In genomic region chr2:45156605-45157004, GRCh38 we compare ENCODE assay signal across 30 cellular contexts.
"Had no signal": no experiment of that assay in that cellular context is flagged by ENCODE, and none has a peak within 500 bp of the region (broad histone marks: within the 10 kb centered on the region; RNA-seq: fewer than 3 reads in every experiment).

No MANE protein-coding gene starts in this region.

- H3K9me3 Mint-ChIP-seq: natural killer cell treated with Interleukin-12 subunit alpha and Interleukin-12 subunit beta and Interleukin-15 and Interleukin-18, amount 100 ng/mL, for 72 hours; stimulated activated effector memory CD8-positive, alpha-beta T cell treated with anti-CD3 and anti-CD28 coated beads, Interleukin-12 subunit alpha, Interleukin-12 subunit beta, amount 100 ng/mL, for 72 hours; stimulated activated naive B cell treated with anti-CD40 and anti-IgM and Interleukin-4, amounts not matched to agents 10 μg/mL and 1 μg/mL and 100 μg/mL, for 72 hours; stimulated activated naive CD8-positive, alpha-beta T cell treated with anti-CD3 and anti-CD28 coated beads, Interleukin-15, Interleukin-2, amounts not matched to agents 100 ng/mL and 50 ng/mL, for 24 hours had no signal

- H3K79me2 ChIP-seq: parathyroid adenoma had no signal

- FAIRE-seq: small intestine, urothelium cell line had no signal

- H3K36me3 Mint-ChIP-seq: natural killer cell treated with Interleukin-12 subunit alpha and Interleukin-12 subunit beta and Interleukin-15 and Interleukin-18, amount 100 ng/mL, for 72 hours; stimulated activated effector memory CD8-positive, alpha-beta T cell treated with anti-CD3 and anti-CD28 coated beads, Interleukin-12 subunit alpha, Interleukin-12 subunit beta, amount 100 ng/mL, for 72 hours; stimulated activated naive B cell treated with anti-CD40 and anti-IgM and Interleukin-4, amounts not matched to agents 10 μg/mL and 1 μg/mL and 100 μg/mL, for 72 hours had no signal

- H3K27ac ChIP-seq: neutrophil, ovary, parathyroid adenoma, psoas muscle, right lobe of liver, sigmoid colon, stomach, thoracic aorta, thyroid gland, tibial nerve, upper lobe of left lung, vagina had no signal

- H3K36me3 ChIP-seq: neutrophil, ovary, right lobe of liver, sigmoid colon, stomach, thoracic aorta, thyroid gland, tibial nerve, upper lobe of left lung, vagina had no signal

- DNase-seq: nephron progenitor cell; nucleus accumbens; ovary; posterior cingulate gyrus; psoas muscle; right cardiac atrium; right lobe of liver; sigmoid colon; small intestine; stimulated activated CD4-positive, alpha-beta T cell treated with anti-CD3 and anti-CD28 coated beads, Interleukin-15, amount 100 ng/mL, for 24 hours; stimulated activated CD4-positive, alpha-beta T cell treated with anti-CD3 and anti-CD28 coated beads, Interleukin-2, amount 100 ng/mL, for 24 hours; stimulated activated CD4-positive, alpha-beta T cell treated with anti-CD3 and anti-CD28 coated beads, Interleukin-2, amount 100 ng/mL, for 48 hours; stimulated activated CD4-positive, alpha-beta T cell treated with anti-CD3 and anti-CD28 coated beads, Interleukin-4, amount 100 ng/mL, for 24 hours; stimulated activated naive B cell treated with anti-CD40 and anti-IgM and Interleukin-4, amounts not matched to agents 10 μg/mL and 1 μg/mL and 100 μg/mL, for 72 hours; stimulated activated naive CD4-positive, alpha-beta T cell treated with Interleukin-2 at 50 U/mL for 16 hours; stomach; thyroid gland; trophoblast cell; upper lobe of left lung had no signal

- H3K4me3 ChIP-seq: ovary, psoas muscle, right lobe of liver, sigmoid colon, stomach, thoracic aorta, thyroid gland, tibial nerve, upper lobe of left lung, vagina had no signal

- H3K4me3 Mint-ChIP-seq: natural killer cell treated with Interleukin-12 subunit alpha and Interleukin-12 subunit beta and Interleukin-15 and Interleukin-18, amount 100 ng/mL, for 72 hours; nephron progenitor cell; neural crest cell; stimulated activated effector memory CD8-positive, alpha-beta T cell treated with anti-CD3 and anti-CD28 coated beads, Interleukin-12 subunit alpha, Interleukin-12 subunit beta, amount 100 ng/mL, for 72 hours; stimulated activated naive B cell treated with anti-CD40 and anti-IgM and Interleukin-4, amounts not matched to agents 10 μg/mL and 1 μg/mL and 100 μg/mL, for 72 hours; stimulated activated naive CD8-positive, alpha-beta T cell treated with anti-CD3 and anti-CD28 coated beads, Interleukin-15, Interleukin-2, amounts not matched to agents 100 ng/mL and 50 ng/mL, for 24 hours had no signal

- H2AFZ ChIP-seq: parathyroid adenoma had no signal

- ATAC-seq: natural killer cell treated with Interleukin-12 subunit alpha and Interleukin-12 subunit beta and Interleukin-15 and Interleukin-18, amount 100 ng/mL, for 72 hours; psoas muscle; right cardiac atrium; right lobe of liver; stimulated activated effector memory CD8-positive, alpha-beta T cell treated with anti-CD3 and anti-CD28 coated beads, Interleukin-12 subunit alpha, Interleukin-12 subunit beta, amount 100 ng/mL, for 72 hours; stimulated activated naive B cell treated with anti-CD40 and anti-IgM and Interleukin-4, amounts not matched to agents 10 μg/mL and 1 μg/mL and 100 μg/mL, for 72 hours had no signal

- H3K27me3 ChIP-seq: ovary, right lobe of liver, thyroid gland, tibial nerve, upper lobe of left lung, vagina had no signal

- H3K9me3 ChIP-seq: neutrophil, ovary, psoas muscle, right lobe of liver, sigmoid colon, stomach, thoracic aorta, thyroid gland, tibial nerve, upper lobe of left lung, vagina had no signal

- H3K27ac Mint-ChIP-seq: natural killer cell treated with Interleukin-12 subunit alpha and Interleukin-12 subunit beta and Interleukin-15 and Interleukin-18, amount 100 ng/mL, for 72 hours; nephron progenitor cell; progenitor cell of endocrine pancreas; stimulated activated effector memory CD8-positive, alpha-beta T cell treated with anti-CD3 and anti-CD28 coated beads, Interleukin-12 subunit alpha, Interleukin-12 subunit beta, amount 100 ng/mL, for 72 hours; stimulated activated naive B cell treated with anti-CD40 and anti-IgM and Interleukin-4, amounts not matched to agents 10 μg/mL and 1 μg/mL and 100 μg/mL, for 72 hours; stimulated activated naive CD8-positive, alpha-beta T cell treated with anti-CD3 and anti-CD28 coated beads, Interleukin-15, Interleukin-2, amounts not matched to agents 100 ng/mL and 50 ng/mL, for 24 hours had no signal

- H3K4me1 ChIP-seq: parathyroid adenoma, psoas muscle, right lobe of liver, sigmoid colon, stomach, thyroid gland, tibial nerve, upper lobe of left lung, vagina had no signal

- H3K4me1 Mint-ChIP-seq: neural crest cell; stimulated activated effector memory CD8-positive, alpha-beta T cell treated with anti-CD3 and anti-CD28 coated beads, Interleukin-12 subunit alpha, Interleukin-12 subunit beta, amount 100 ng/mL, for 72 hours; stimulated activated naive B cell treated with anti-CD40 and anti-IgM and Interleukin-4, amounts not matched to agents 10 μg/mL and 1 μg/mL and 100 μg/mL, for 72 hours had no signal
